Comparison of ENCODE assay signal across 24 cellular contexts in the genomic region with DNA sequence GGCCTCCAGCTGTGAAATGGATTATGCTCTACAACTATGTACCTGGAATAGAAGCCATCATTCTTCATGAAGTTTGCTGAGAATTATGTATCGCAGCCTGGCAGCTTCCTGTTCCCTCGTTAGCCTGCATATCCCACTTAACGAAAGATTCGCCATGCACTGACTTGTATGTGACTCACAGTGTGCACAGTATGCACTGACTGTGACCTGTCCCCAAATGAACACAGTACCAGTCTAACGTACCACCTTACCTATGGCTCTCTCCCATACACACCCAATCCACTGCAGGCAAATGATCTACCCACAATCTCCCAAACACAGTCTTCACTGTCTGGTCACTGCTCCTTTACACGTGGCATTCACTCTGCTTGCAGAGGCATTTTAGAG.
"Had no signal": no experiment of that assay in that cellular context is flagged by ENCODE, and none has a peak within 500 bp of the region (broad histone marks: within the 10 kb centered on the region; RNA-seq: fewer than 3 reads in every experiment).

No MANE protein-coding gene starts in this region.

- ATAC-seq: activated CD4-positive, alpha-beta T cell treated with anti-CD3 and anti-CD28 coated beads for 36 hours; activated T-helper 17 cell treated with anti-CD3 and anti-CD28 coated beads, Interleukin-2, amount 50 U/mL, for 72 hours; T-helper 17 cell had no signal

- H3K4me3 Mint-ChIP-seq: activated CD4-positive, alpha-beta memory T cell treated with anti-CD3 and anti-CD28 coated beads, Interleukin-2, amount 10 ng/mL, durations not matched to agents 7 days and 5 days; activated CD4-positive, alpha-beta T cell treated with anti-CD3 and anti-CD28 coated beads for 36 hours; activated naive CD4-positive, alpha-beta T cell treated with anti-CD3 and anti-CD28 coated beads for 36 hours; activated naive CD8-positive, alpha-beta T cell treated with anti-CD3 and anti-CD28 coated beads for 36 hours; activated T-helper 17 cell treated with anti-CD3 and anti-CD28 coated beads, Interleukin-2, amount 50 U/mL, for 72 hours; IgD-negative memory B cell; T-helper 17 cell had no signal

- H3K9me3 ChIP-seq: adrenal gland, Peyer's patch had no signal

- H3K27ac Mint-ChIP-seq: activated CD4-positive, alpha-beta memory T cell treated with anti-CD3 and anti-CD28 coated beads, Interleukin-2, amount 10 ng/mL, durations not matched to agents 7 days and 5 days; activated CD4-positive, alpha-beta T cell treated with anti-CD3 and anti-CD28 coated beads for 36 hours; activated naive CD4-positive, alpha-beta T cell treated with anti-CD3 and anti-CD28 coated beads for 36 hours; activated naive CD8-positive, alpha-beta T cell treated with anti-CD3 and anti-CD28 coated beads for 36 hours; activated T-helper 17 cell treated with anti-CD3 and anti-CD28 coated beads, Interleukin-2, amount 50 U/mL, for 72 hours; IgD-negative memory B cell; T-helper 17 cell had no signal

- H3K4me3 ChIP-seq: adrenal gland, Peyer's patch had no signal

- H3K9me3 Mint-ChIP-seq: activated naive CD4-positive, alpha-beta T cell treated with anti-CD3 and anti-CD28 coated beads for 36 hours; activated naive CD8-positive, alpha-beta T cell treated with anti-CD3 and anti-CD28 coated beads for 36 hours; IgD-negative memory B cell had no signal

- H3K27me3 Mint-ChIP-seq: activated CD4-positive, alpha-beta memory T cell treated with anti-CD3 and anti-CD28 coated beads, Interleukin-2, amount 10 ng/mL, durations not matched to agents 7 days and 5 days; activated naive CD8-positive, alpha-beta T cell treated with anti-CD3 and anti-CD28 coated beads for 36 hours; activated T-helper 17 cell treated with anti-CD3 and anti-CD28 coated beads, Interleukin-2, amount 50 U/mL, for 72 hours; IgD-negative memory B cell; T-helper 17 cell had no signal

- H3K36me3 ChIP-seq: adrenal gland, Peyer's patch had no signal

- H3K27ac ChIP-seq: adrenal gland, VCaP had no signal

- H3K27me3 ChIP-seq: adrenal gland, Peyer's patch had no signal

- DNase-seq: activated CD4-positive, alpha-beta memory T cell treated with anti-CD3 and anti-CD28 coated beads, Interleukin-2, amount 10 ng/mL, durations not matched to agents 7 days and 5 days; activated CD4-positive, alpha-beta T cell treated with anti-CD3 and anti-CD28 coated beads for 36 hours; activated CD4-positive, alpha-beta T cell treated with anti-CD3 and anti-CD28 coated beads, Interleukin-2, amount 50 U/mL, for 1 hour; activated gamma-delta T cell; activated naive CD4-positive, alpha-beta T cell treated with anti-CD3 and anti-CD28 coated beads for 36 hours; activated naive CD8-positive, alpha-beta T cell treated with anti-CD3 and anti-CD28 coated beads for 36 hours; activated T-cell treated with anti-CD3 and anti-CD28 coated beads for 4 hours; activated T-cell treated with anti-CD3 and anti-CD28 coated beads, Interleukin-2, amount 50 U/mL, for 48 hours; adrenal gland; anterior cingulate cortex; caudate nucleus; KG1; NCI-H1048; NCI-H1930; NCI-H2171; NCI-H510A; NCI-H526 treated with DMSO at 0.1 percent for 48 hours; Peyer's patch; SHP77 treated with DMSO at 0.1 percent for 48 hours; T-helper 17 cell; T1000 had no signal
